15 cellular contexts compared by ENCODE assay signal in genomic region chr3:37558580-37558979, GRCh38.
"Had no signal": no experiment of that assay in that cellular context is flagged by ENCODE, and none has a peak within 500 bp of the region (broad histone marks: within the 10 kb centered on the region; RNA-seq: fewer than 3 reads in every experiment).

No MANE protein-coding gene starts in this region.

- H3K36me3 ChIP-seq: left lung, ovary, vagina had no signal

- ATAC-seq: foreskin keratinocyte, left lung had no signal

- H3K27me3 ChIP-seq: foreskin keratinocyte, left lung, ovary, vagina had no signal

- H3K9me3 ChIP-seq: left lung, ovary, vagina had no signal

- H3K4me1 ChIP-seq: foreskin keratinocyte, vagina had no signal

- DNase-seq: activated CD4-positive, CD25-positive, alpha-beta regulatory T cell; activated gamma-delta T cell; activated T-cell treated with anti-CD3 and anti-CD28 coated beads, Interleukin-2, amount 50 U/mL, for 48 hours; anterior cingulate cortex; foreskin keratinocyte; islet precursor cell; left lung; mesenchymal stem cell; nephron progenitor cell; ovary; stimulated activated CD4-positive, alpha-beta T cell treated with anti-CD3 and anti-CD28 coated beads, Interleukin-4, amount 100 ng/mL, for 4 hours; stimulated activated naive CD8-positive, alpha-beta T cell treated with anti-CD3 and anti-CD28 coated beads, Interleukin-15, amount 100 ng/mL, for 72 hours; T-helper 2 cell had no signal

- H3K27ac ChIP-seq: foreskin keratinocyte, left lung, ovary, skin epidermis, vagina had no signal

- H3K4me3 ChIP-seq: left lung, ovary, skin epidermis, vagina had no signal
